Comparison of ENCODE assay signal across 28 cellular contexts in the genomic region with DNA sequence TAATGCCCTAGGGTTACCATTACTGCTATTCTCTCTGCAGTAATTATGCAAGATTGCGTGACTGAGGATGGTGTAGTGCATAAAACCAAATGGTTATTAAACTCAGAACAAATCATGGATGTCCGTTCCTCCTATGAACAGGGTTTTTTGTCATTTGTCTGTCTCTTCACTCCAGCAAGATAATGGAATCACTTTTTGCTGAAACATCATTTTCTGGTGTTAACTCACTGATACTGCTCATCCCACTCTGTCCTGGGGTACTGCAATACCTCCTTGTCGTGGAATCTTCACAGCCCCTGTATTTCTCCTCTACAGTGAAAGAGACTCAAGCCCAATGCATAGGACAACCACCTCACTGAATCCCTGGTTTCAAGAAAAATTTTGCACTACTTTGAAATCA.
"Had no signal": no experiment of that assay in that cellular context is flagged by ENCODE, and none has a peak within 500 bp of the region (broad histone marks: within the 10 kb centered on the region; RNA-seq: fewer than 3 reads in every experiment).

No MANE protein-coding gene starts in this region.

- H3K9ac ChIP-seq: neural progenitor cell, parathyroid adenoma had no signal

- H3K4me3 ChIP-seq: neural progenitor cell, ovary, psoas muscle, skin epidermis, smooth muscle cell, spleen, suprapubic skin, testis, tibial artery, transverse colon, upper lobe of right lung, uterus had no signal

- H2AFZ ChIP-seq: neural progenitor cell, parathyroid adenoma had no signal

- H3K27me3 ChIP-seq: neural progenitor cell, ovary, spleen, suprapubic skin, testis, tibial artery, transverse colon, upper lobe of right lung, uterus had no signal

- H3K4me2 ChIP-seq: neural progenitor cell, smooth muscle cell had no signal

- ATAC-seq: natural killer cell; psoas muscle; right cardiac atrium; sciatic nerve; stimulated activated memory B cell treated with anti-CD40 and anti-IgM and Interleukin-4, amounts not matched to agents 10 μg/mL and 1 μg/mL and 100 μg/mL, for 72 hours; stimulated activated naive CD8-positive, alpha-beta T cell treated with anti-CD3 and anti-CD28 coated beads, Interleukin-15, amount 100 ng/mL, for 72 hours; stimulated activated naive CD8-positive, alpha-beta T cell treated with anti-CD3 and anti-CD28 coated beads, Interleukin-15, Interleukin-2, amounts not matched to agents 100 U/mL and 50 U/mL, for 24 hours; upper lobe of right lung had no signal

- H3K79me2 ChIP-seq: parathyroid adenoma had no signal

- H3K27ac ChIP-seq: neural progenitor cell, ovary, parathyroid adenoma, psoas muscle, skin epidermis, spleen, suprapubic skin, testis, tibial artery, transverse colon, upper lobe of right lung, uterus had no signal

- H3K36me3 ChIP-seq: neural progenitor cell, ovary, spleen, suprapubic skin, tibial artery, transverse colon, upper lobe of right lung, uterus had no signal

- DNase-seq: natural killer cell; occipital lobe; ovary; posterior cingulate gyrus; psoas muscle; right cardiac atrium; spleen; stimulated activated CD4-positive, alpha-beta T cell treated with anti-CD3 and anti-CD28 coated beads, Interleukin-12 subunit alpha, Interleukin-12 subunit beta, amount 100 ng/mL, for 4 hours; stimulated activated CD4-positive, alpha-beta T cell treated with anti-CD3 and anti-CD28 coated beads, Interleukin-1b, Interleukin-23, amount 100 ng/mL, for 48 hours; stimulated activated CD4-positive, alpha-beta T cell treated with anti-CD3 and anti-CD28 coated beads, Interleukin-4, amount 100 ng/mL, for 1 hour; stimulated activated CD4-positive, alpha-beta T cell treated with anti-CD3 and anti-CD28 coated beads, Interleukin-4, amount 100 ng/mL, for 4 hours; stimulated activated CD8-positive, alpha-beta memory T cell treated with anti-CD3 and anti-CD28 coated beads, Interleukin-4, amount 100 ng/mL, for 48 hours; stimulated activated naive CD4-positive, alpha-beta T cell; stimulated activated naive CD8-positive, alpha-beta T cell treated with anti-CD3 and anti-CD28 coated beads, Interleukin-15, amount 100 ng/mL, for 72 hours; stimulated activated naive CD8-positive, alpha-beta T cell treated with anti-CD3 and anti-CD28 coated beads, Interleukin-15, Interleukin-2, amounts not matched to agents 100 U/mL and 50 U/mL, for 24 hours; substantia nigra; testis; tibial artery; transverse colon; upper lobe of right lung; uterus had no signal

- H3K4me1 ChIP-seq: neural progenitor cell, parathyroid adenoma, psoas muscle, spleen, suprapubic skin, testis, tibial artery, transverse colon, upper lobe of right lung, uterus had no signal

- H3K9me3 ChIP-seq: ovary, psoas muscle, suprapubic skin, testis, transverse colon, upper lobe of right lung, uterus had no signal
